1 cellular context compared by ENCODE assay signal in genomic region chr19:28168557-28168956, GRCh38.
TF ChIP-seq lines count a peak whose summit lies in the region.

No MANE protein-coding gene starts in this region.

TF ChIP-seq in Ishikawa, 13 proteins besides CTCF, POLR2A, EP300 and RAD21 (continued from another document):
- TF ChIP-seq USF1 (IDR thresholded peaks at IDR 0.05): no peak
- 0 out of 2 replicates have a peak, but pooled peaks have one; percentile 24 for TF ChIP-seq YY1 (IDR thresholded peaks at IDR 0.05; ENCODE audit: low read depth)
- peak; percentile 76 for TF ChIP-seq NFIC (IDR thresholded peaks at IDR 0.05)
- TF ChIP-seq ZBTB7A (IDR thresholded peaks at IDR 0.05; ENCODE audit: low read depth): no peak
- peak; percentile 96 for TF ChIP-seq FOXM1 (IDR thresholded peaks at IDR 0.05; ENCODE audit: borderline replicate concordance, low read depth)
